In the genomic region with DNA sequence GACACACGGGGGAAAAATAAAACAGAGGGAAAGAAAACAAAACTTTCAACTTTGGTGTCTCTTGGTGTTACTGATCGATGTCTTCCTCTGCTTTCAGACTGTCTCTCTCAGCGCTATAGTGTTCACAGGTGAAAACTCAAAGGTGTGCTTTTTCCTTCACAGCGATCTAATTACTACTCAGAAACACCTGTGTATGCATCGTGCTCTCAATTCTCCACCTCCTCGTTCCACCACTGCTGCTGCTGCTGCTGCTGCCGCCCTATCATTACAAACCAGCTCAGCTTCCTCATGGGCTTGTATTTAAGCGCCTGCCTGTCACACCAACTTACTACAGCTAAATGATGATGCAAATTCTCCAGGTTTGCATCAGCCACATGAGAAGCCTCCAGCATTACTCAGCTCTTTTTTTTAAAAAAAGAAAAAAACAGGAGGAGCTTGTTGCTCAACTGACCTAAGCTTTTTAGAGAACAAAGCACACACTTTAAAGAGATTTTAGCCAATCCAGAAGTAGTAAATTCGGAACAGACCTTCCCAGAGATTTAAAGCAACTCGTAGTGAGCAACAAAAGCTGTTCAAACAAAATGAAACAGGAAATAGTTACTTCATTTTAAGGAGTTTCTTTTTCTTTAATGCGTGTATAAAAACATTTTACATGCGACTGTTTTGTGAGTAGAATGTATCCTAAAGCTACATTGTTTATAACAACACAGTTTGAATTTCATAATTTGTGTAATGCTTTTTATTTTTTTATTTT, we compare ENCODE assay signal across 1 cellular context.
TF ChIP-seq lines count a peak whose summit lies in the region.

A gene (minus strand): TSS at position 274 of the 754 bp plus-strand sequence. CDS start 280 bp downstream, outside the sequence.

TF ChIP-seq in K562, 482 proteins besides CTCF, POLR2A, EP300 and RAD21 (continued from another document and continues in another):
- TF ChIP-seq, protein P1, sequence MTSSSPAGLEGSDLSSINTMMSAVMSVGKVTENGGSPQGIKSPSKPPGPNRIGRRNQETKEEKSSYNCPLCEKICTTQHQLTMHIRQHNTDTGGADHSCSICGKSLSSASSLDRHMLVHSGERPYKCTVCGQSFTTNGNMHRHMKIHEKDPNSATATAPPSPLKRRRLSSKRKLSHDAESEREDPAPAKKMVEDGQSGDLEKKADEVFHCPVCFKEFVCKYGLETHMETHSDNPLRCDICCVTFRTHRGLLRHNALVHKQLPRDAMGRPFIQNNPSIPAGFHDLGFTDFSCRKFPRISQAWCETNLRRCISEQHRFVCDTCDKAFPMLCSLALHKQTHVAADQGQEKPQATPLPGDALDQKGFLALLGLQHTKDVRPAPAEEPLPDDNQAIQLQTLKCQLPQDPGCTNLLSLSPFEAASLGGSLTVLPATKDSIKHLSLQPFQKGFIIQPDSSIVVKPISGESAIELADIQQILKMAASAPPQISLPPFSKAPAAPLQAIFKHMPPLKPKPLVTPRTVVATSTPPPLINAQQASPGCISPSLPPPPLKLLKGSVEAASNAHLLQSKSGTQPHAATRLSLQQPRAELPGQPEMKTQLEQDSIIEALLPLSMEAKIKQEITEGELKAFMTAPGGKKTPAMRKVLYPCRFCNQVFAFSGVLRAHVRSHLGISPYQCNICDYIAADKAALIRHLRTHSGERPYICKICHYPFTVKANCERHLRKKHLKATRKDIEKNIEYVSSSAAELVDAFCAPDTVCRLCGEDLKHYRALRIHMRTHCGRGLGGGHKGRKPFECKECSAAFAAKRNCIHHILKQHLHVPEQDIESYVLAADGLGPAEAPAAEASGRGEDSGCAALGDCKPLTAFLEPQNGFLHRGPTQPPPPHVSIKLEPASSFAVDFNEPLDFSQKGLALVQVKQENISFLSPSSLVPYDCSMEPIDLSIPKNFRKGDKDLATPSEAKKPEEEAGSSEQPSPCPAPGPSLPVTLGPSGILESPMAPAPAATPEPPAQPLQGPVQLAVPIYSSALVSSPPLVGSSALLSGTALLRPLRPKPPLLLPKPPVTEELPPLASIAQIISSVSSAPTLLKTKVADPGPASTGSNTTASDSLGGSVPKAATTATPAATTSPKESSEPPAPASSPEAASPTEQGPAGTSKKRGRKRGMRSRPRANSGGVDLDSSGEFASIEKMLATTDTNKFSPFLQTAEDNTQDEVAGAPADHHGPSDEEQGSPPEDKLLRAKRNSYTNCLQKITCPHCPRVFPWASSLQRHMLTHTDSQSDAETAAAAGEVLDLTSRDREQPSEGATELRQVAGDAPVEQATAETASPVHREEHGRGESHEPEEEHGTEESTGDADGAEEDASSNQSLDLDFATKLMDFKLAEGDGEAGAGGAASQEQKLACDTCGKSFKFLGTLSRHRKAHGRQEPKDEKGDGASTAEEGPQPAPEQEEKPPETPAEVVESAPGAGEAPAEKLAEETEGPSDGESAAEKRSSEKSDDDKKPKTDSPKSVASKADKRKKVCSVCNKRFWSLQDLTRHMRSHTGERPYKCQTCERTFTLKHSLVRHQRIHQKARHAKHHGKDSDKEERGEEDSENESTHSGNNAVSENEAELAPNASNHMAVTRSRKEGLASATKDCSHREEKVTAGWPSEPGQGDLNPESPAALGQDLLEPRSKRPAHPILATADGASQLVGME (CRISPR knock-in tag; IDR thresholded peaks at IDR 0.05) = 0 out of 2 replicates have a peak, but pooled peaks have one; percentile 27
- TF ChIP-seq, protein P2, sequence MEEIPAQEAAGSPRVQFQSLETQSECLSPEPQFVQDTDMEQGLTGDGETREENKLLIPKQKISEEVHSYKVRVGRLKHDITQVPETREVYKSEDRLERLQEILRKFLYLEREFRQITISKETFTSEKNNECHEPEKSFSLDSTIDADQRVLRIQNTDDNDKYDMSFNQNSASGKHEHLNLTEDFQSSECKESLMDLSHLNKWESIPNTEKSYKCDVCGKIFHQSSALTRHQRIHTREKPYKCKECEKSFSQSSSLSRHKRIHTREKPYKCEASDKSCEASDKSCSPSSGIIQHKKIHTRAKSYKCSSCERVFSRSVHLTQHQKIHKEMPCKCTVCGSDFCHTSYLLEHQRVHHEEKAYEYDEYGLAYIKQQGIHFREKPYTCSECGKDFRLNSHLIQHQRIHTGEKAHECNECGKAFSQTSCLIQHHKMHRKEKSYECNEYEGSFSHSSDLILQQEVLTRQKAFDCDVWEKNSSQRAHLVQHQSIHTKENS (CRISPR knock-in tag; IDR thresholded peaks at IDR 0.05) = no peak
- TF ChIP-seq ZFP36 (IDR thresholded peaks at IDR 0.05; ENCODE audit: low read depth, low read length, partially characterized antibody) (no peak), FOXJ3 (CRISPR knock-in tag; IDR thresholded peaks at IDR 0.05) (no peak), ZNF699 (CRISPR knock-in tag; IDR thresholded peaks at IDR 0.05; ENCODE audit: insufficient replicate concordance) (no peak), POLR2B (IDR thresholded peaks at IDR 0.05; ENCODE audit: low read depth, partially characterized antibody) (peak; percentile 95), TBP (optimal IDR thresholded peaks at IDR 0.05; ENCODE audit: low read depth, low read length) (peak; percentile 97), ESRRA (IDR thresholded peaks at IDR 0.05; ENCODE audit: borderline replicate concordance, low read depth) (no peak), ZBED1 (IDR thresholded peaks at IDR 0.05) (no peak), HDAC2 (IDR thresholded peaks at IDR 0.05) (peak; percentile 58; the same call in 1 of the 2 replicates), SP1 (CRISPR knock-in tag; IDR thresholded peaks at IDR 0.05) (0 out of 2 replicates have a peak, but pooled peaks have one; percentile 26), TSC22D4 (tag; IDR thresholded peaks at IDR 0.05) (no peak), TAF9B (IDR thresholded peaks at IDR 0.05; ENCODE audit: partially characterized antibody) (peak; percentile 96), XRCC3 (IDR thresholded peaks at IDR 0.05) (no peak), ZZZ3 (IDR thresholded peaks at IDR 0.05) (no peak), MYC (IDR thresholded peaks at IDR 0.05; ENCODE audit: low read depth, low read length) (peak; percentile 95), MYC (CRISPR knock-in tag; IDR thresholded peaks at IDR 0.05; ENCODE audit: borderline replicate concordance, low read depth) (peak; percentile 58; the same call in 1 of the 2 replicates), PRMT5 (CRISPR knock-in tag; IDR thresholded peaks at IDR 0.05) (no peak), RBM14 (IDR thresholded peaks at IDR 0.05; ENCODE audit: borderline replicate concordance, insufficient read depth, low read depth, low read length) (no peak), NFRKB (IDR thresholded peaks at IDR 0.05; ENCODE audit: low read depth) (peak; percentile 68; the same call in 1 of the 2 replicates), ZNF224 (CRISPR knock-in tag; IDR thresholded peaks at IDR 0.05) (no peak), CTBP1 (IDR thresholded peaks at IDR 0.05; ENCODE audit: borderline replicate concordance) (peak; percentile 79; the same call in 1 of the 2 replicates), HIVEP1 (CRISPR knock-in tag; IDR thresholded peaks at IDR 0.05) (no peak), TRIM24 (IDR thresholded peaks at IDR 0.05) (peak; percentile 80 to 82), ZNF41 (CRISPR knock-in tag; conservative IDR thresholded peaks at IDR 0.05) (no peak), SMAD2 (IDR thresholded peaks at IDR 0.05; ENCODE audit: low read depth, low read length) (no peak), MYNN (IDR thresholded peaks at IDR 0.05) (0 out of 2 replicates have a peak, but pooled peaks have one; percentile 57), MYNN (CRISPR knock-in tag; IDR thresholded peaks at IDR 0.05) (no peak), IFI16 (CRISPR knock-in tag; IDR thresholded peaks at IDR 0.05) (no peak), TAF15 (IDR thresholded peaks at IDR 0.05; ENCODE audit: low read depth, low read length) (no peak), NBN (IDR thresholded peaks at IDR 0.05; ENCODE audit: low read depth) (peak; percentile 92), CBFA2T3 (IDR thresholded peaks at IDR 0.05) (no peak; the same call in 1 of the 2 replicates), MYBL2 (IDR thresholded peaks at IDR 0.05; ENCODE audit: low read depth) (peak; percentile 96), MYBL2 (CRISPR knock-in tag; IDR thresholded peaks at IDR 0.05; ENCODE audit: borderline replicate concordance) (no peak)
- TF ChIP-seq, protein P3, sequence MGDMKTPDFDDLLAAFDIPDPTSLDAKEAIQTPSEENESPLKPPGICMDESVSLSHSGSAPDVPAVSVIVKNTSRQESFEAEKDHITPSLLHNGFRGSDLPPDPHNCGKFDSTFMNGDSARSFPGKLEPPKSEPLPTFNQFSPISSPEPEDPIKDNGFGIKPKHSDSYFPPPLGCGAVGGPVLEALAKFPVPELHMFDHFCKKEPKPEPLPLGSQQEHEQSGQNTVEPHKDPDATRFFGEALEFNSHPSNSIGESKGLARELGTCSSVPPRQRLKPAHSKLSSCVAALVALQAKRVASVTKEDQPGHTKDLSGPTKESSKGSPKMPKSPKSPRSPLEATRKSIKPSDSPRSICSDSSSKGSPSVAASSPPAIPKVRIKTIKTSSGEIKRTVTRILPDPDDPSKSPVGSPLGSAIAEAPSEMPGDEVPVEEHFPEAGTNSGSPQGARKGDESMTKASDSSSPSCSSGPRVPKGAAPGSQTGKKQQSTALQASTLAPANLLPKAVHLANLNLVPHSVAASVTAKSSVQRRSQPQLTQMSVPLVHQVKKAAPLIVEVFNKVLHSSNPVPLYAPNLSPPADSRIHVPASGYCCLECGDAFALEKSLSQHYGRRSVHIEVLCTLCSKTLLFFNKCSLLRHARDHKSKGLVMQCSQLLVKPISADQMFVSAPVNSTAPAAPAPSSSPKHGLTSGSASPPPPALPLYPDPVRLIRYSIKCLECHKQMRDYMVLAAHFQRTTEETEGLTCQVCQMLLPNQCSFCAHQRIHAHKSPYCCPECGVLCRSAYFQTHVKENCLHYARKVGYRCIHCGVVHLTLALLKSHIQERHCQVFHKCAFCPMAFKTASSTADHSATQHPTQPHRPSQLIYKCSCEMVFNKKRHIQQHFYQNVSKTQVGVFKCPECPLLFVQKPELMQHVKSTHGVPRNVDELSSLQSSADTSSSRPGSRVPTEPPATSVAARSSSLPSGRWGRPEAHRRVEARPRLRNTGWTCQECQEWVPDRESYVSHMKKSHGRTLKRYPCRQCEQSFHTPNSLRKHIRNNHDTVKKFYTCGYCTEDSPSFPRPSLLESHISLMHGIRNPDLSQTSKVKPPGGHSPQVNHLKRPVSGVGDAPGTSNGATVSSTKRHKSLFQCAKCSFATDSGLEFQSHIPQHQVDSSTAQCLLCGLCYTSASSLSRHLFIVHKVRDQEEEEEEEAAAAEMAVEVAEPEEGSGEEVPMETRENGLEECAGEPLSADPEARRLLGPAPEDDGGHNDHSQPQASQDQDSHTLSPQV (IDR thresholded peaks at IDR 0.05) = peak; percentile 79
- TF ChIP-seq, protein P4, sequence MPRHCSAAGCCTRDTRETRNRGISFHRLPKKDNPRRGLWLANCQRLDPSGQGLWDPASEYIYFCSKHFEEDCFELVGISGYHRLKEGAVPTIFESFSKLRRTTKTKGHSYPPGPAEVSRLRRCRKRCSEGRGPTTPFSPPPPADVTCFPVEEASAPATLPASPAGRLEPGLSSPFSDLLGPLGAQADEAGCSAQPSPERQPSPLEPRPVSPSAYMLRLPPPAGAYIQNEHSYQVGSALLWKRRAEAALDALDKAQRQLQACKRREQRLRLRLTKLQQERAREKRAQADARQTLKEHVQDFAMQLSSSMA (CRISPR knock-in tag; IDR thresholded peaks at IDR 0.05) = peak; percentile 31; the same call in 1 of the 2 replicates
- TF ChIP-seq, protein P5, sequence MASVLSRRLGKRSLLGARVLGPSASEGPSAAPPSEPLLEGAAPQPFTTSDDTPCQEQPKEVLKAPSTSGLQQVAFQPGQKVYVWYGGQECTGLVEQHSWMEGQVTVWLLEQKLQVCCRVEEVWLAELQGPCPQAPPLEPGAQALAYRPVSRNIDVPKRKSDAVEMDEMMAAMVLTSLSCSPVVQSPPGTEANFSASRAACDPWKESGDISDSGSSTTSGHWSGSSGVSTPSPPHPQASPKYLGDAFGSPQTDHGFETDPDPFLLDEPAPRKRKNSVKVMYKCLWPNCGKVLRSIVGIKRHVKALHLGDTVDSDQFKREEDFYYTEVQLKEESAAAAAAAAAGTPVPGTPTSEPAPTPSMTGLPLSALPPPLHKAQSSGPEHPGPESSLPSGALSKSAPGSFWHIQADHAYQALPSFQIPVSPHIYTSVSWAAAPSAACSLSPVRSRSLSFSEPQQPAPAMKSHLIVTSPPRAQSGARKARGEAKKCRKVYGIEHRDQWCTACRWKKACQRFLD (CRISPR knock-in tag; IDR thresholded peaks at IDR 0.05) = no peak
- TF ChIP-seq, protein P6, sequence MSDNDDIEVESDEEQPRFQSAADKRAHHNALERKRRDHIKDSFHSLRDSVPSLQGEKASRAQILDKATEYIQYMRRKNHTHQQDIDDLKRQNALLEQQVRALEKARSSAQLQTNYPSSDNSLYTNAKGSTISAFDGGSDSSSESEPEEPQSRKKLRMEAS (CRISPR knock-in tag; IDR thresholded peaks at IDR 0.05) = peak; percentile 48; the same call in 1 of the 2 replicates
- TF ChIP-seq, protein P7, sequence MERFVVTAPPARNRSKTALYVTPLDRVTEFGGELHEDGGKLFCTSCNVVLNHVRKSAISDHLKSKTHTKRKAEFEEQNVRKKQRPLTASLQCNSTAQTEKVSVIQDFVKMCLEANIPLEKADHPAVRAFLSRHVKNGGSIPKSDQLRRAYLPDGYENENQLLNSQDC (CRISPR knock-in tag; IDR thresholded peaks at IDR 0.05) = 0 out of 2 replicates have a peak, but pooled peaks have one; percentile 7
- TF ChIP-seq, protein P8, sequence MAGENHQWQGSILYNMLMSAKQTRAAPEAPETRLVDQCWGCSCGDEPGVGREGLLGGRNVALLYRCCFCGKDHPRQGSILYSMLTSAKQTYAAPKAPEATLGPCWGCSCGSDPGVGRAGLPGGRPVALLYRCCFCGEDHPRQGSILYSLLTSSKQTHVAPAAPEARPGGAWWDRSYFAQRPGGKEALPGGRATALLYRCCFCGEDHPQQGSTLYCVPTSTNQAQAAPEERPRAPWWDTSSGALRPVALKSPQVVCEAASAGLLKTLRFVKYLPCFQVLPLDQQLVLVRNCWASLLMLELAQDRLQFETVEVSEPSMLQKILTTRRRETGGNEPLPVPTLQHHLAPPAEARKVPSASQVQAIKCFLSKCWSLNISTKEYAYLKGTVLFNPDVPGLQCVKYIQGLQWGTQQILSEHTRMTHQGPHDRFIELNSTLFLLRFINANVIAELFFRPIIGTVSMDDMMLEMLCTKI (IDR thresholded peaks at IDR 0.05; ENCODE audit: partially characterized antibody) = no peak
- TF ChIP-seq, protein P9, sequence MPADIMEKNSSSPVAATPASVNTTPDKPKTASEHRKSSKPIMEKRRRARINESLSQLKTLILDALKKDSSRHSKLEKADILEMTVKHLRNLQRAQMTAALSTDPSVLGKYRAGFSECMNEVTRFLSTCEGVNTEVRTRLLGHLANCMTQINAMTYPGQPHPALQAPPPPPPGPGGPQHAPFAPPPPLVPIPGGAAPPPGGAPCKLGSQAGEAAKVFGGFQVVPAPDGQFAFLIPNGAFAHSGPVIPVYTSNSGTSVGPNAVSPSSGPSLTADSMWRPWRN (IDR thresholded peaks at IDR 0.05; ENCODE audit: low read depth) = no peak
- TF ChIP-seq, protein P10, sequence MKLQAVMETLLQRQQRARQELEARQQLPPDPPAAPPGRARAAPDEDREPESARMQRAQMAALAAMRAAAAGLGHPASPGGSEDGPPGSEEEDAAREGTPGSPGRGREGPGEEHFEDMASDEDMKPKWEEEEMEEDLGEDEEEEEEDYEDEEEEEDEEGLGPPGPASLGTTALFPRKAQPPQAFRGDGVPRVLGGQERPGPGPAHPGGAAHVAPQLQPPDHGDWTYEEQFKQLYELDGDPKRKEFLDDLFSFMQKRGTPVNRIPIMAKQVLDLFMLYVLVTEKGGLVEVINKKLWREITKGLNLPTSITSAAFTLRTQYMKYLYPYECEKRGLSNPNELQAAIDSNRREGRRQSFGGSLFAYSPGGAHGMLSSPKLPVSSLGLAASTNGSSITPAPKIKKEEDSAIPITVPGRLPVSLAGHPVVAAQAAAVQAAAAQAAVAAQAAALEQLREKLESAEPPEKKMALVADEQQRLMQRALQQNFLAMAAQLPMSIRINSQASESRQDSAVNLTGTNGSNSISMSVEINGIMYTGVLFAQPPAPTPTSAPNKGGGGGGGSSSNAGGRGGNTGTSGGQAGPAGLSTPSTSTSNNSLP (IDR thresholded peaks at IDR 0.05; ENCODE audit: borderline replicate concordance, low read depth, low read length) = peak; percentile 65; the same call in 1 of the 2 replicates
